8 cellular contexts compared by ENCODE assay signal in genomic region chr3:195270350-195271115, GRCh38. TPM values are rescaled to one million over a fixed set of nuclear protein-coding genes. Genes with fewer than 3 reads are reported as not detected.
A peak's percentile ranks its signal among the peaks of the same experiment; 100 is the strongest.
DNase-seq lines count a peak whose midpoint lies in the region; ATAC-seq, FAIRE-seq and TF ChIP-seq lines count a peak whose summit lies in the region.

No MANE protein-coding gene starts in this region.

- peak overlapping the region in 1 of 2 donors; percentile 22 for H3K9ac ChIP-seq in liver (ENCODE audit: low read depth in 1 of 2, low read length in 2 of 2)

- no peak overlapping the region for H3K27ac Mint-ChIP-seq in T-helper 2 cell treated with Interferon-gamma antibody and Interleukin-4, amounts not matched to agents 5 μg/mL and 100 μg/mL, for 36 hours

- TF ChIP-seq RAD21 in A549 (conservative IDR thresholded peaks at IDR 0.05 in 1 of 2, IDR thresholded peaks at IDR 0.05 in 1 of 2) (no peak), liver (IDR thresholded peaks at IDR 0.05) (no peak)

- no peaks in the 10 kb centered on the region for H3K27me3 Mint-ChIP-seq in T-helper 2 cell treated with Interferon-gamma antibody and Interleukin-4, amounts not matched to agents 5 μg/mL and 100 μg/mL, for 36 hours (ENCODE audit: low read depth)

- H3K4me2 ChIP-seq in A549, result peak overlapping the region; percentile 95

- DNase-seq in A549 (ENCODE audit: low read depth in 1 of 2, low spot score in 1 of 2) (peak; percentile 27 to 70), NCI-H1105 (lab: John Stamatoyannopoulos, UW) (peak; percentile 79), choroid plexus epithelial cell (ENCODE audit: low read depth) (peak; percentile 82)
- peak; percentile 46 for DNase-seq in T-helper 2 cell treated with Interferon-gamma antibody and Interleukin-4, amounts not matched to agents 5 μg/mL and 100 μg/mL, for 36 hours (ENCODE audit: low spot score)
- peak; percentile 39 to 55 (median 42) for DNase-seq in stimulated activated CD4-positive, alpha-beta T cell treated with anti-CD3 and anti-CD28 coated beads, TNF-alpha, amount 100 ng/mL, for 24 hours (ENCODE audit: low read depth in 3 of 3)

- WGBS in A549 (ENCODE audit: missing lambda C conversion rate), result 0% methylated on average over 6 of the region's 84 CpGs
- under 1% methylated on average over 84 of the region's 84 CpGs for WGBS in liver

- H3K27me3 ChIP-seq in liver (ENCODE audit: control insufficient read depth in 4 of 4, insufficient read depth in 4 of 4, low read length in 3 of 4), result no peaks in the 10 kb centered on the region

- no peaks in the 10 kb centered on the region for H3K36me3 ChIP-seq in liver (ENCODE audit: control insufficient read depth in 4 of 4, insufficient read depth in 3 of 4, low read depth in 1 of 4, low read length in 3 of 4)

- no peak for TF ChIP-seq EP300 in A549 (IDR thresholded peaks at IDR 0.05)

- H3K4me3 ChIP-seq in A549 (peak overlapping the region; percentile 69), choroid plexus epithelial cell (ENCODE audit: low read depth, low read length) (peak overlapping the region; percentile 79), liver (ENCODE audit: low read depth in 1 of 3, low read length in 3 of 3) (peak overlapping the region; percentile 84 to 96 (median 93))

- TF ChIP-seq CTCF in A549 (IDR thresholded peaks at IDR 0.05), result peak; percentile 56
- peak; percentile 55 for TF ChIP-seq CTCF in choroid plexus epithelial cell (conservative IDR thresholded peaks at IDR 0.05; ENCODE audit: low read depth, low read length)
- peak; percentile 36 for TF ChIP-seq CTCF in liver (IDR thresholded peaks at IDR 0.05; ENCODE audit: low read depth, low read length, missing input control)

- peak; percentile 82 to 84 for ATAC-seq in A549
- peak; percentile 69 for ATAC-seq in GM18498 (IDR thresholded peaks at IDR 0.05; ENCODE audit: unreplicated experiment)
- peak; percentile 58 for ATAC-seq in HG02852 (IDR thresholded peaks at IDR 0.05; ENCODE audit: unreplicated experiment)

- H3K4me1 ChIP-seq in A549 (peaks cover 12% of the 10 kb centered on the region), liver (ENCODE audit: control insufficient read depth in 4 of 4, insufficient read depth in 4 of 4, low read length in 3 of 4) (peaks cover 3 to 26% (median 20%) of the 10 kb centered on the region in 4 donors)

- POLR2A ChIA-PET in A549 (lab: Yijun Ruan, JAX), result interaction anchor here (0.6 to 2.5 kb wide), 8 partner anchors 10 to 598 kb away, joined by 3 to 18 read pairs (median 4); partner anchors contain the start of genes ACAP2, FAM43A, LSG1 and PPP1R2

- H3K27ac ChIP-seq in A549, result peak overlapping the region; percentile 87 to 99
- peak overlapping the region; percentile 84 to 86 for H3K27ac ChIP-seq in liver (ENCODE audit: low read depth in 1 of 2, low read length in 2 of 2)

- peaks cover 23% of the 10 kb centered on the region for H3K4me1 Mint-ChIP-seq in T-helper 2 cell treated with Interferon-gamma antibody and Interleukin-4, amounts not matched to agents 5 μg/mL and 100 μg/mL, for 36 hours (ENCODE audit: low read depth)

- no peaks in the 10 kb centered on the region for H3K9me3 ChIP-seq in A549
- H3K9me3 ChIP-seq in liver (ENCODE audit: control insufficient read depth in 4 of 4, low read length in 3 of 4), result no peaks in the 10 kb centered on the region

- CTCF ChIA-PET in A549 (lab: Yijun Ruan, JAX), result interaction anchor here (0.6 to 8.3 kb wide), 59 partner anchors 9 to 926 kb away, joined by 3 to 186 read pairs (median 4); partner anchors contain the start of genes ACAP2, LSG1 and PPP1R2

- H3K4me3 Mint-ChIP-seq in T-helper 2 cell treated with Interferon-gamma antibody and Interleukin-4, amounts not matched to agents 5 μg/mL and 100 μg/mL, for 36 hours, result peak overlapping the region; percentile 80

- no peaks in the 10 kb centered on the region for H3K9me3 Mint-ChIP-seq in T-helper 2 cell treated with Interferon-gamma antibody and Interleukin-4, amounts not matched to agents 5 μg/mL and 100 μg/mL, for 36 hours

- FAIRE-seq in A549 (lab: Jason Lieb, UNC), result no peak

- TF ChIP-seq POLR2A in A549 (IDR thresholded peaks at IDR 0.05; ENCODE audit: low read length), result peak; percentile 73

- H3K36me3 Mint-ChIP-seq in T-helper 2 cell treated with Interferon-gamma antibody and Interleukin-4, amounts not matched to agents 5 μg/mL and 100 μg/mL, for 36 hours (ENCODE audit: low read depth), result peaks cover 7% of the 10 kb centered on the region

TF ChIP-seq in A549, 52 proteins besides CTCF, POLR2A, EP300 and RAD21 (continues in another document):
- TF ChIP-seq KDM5A (IDR thresholded peaks at IDR 0.05), result peak; percentile 56; the same call in 1 of the 2 replicates
- TF ChIP-seq HDAC2 (IDR thresholded peaks at IDR 0.05), result no peak
- TF ChIP-seq CHD2 (IDR thresholded peaks at IDR 0.05; ENCODE audit: low read length, partially characterized antibody), result no peak
- TF ChIP-seq POLR2AphosphoS2 (conservative IDR thresholded peaks at IDR 0.05; ENCODE audit: low read length), result no peak
- no peak for TF ChIP-seq RNF2 (IDR thresholded peaks at IDR 0.05; ENCODE audit: borderline replicate concordance, low read depth)
- no peak for TF ChIP-seq ZNF302 (CRISPR knock-in tag; IDR thresholded peaks at IDR 0.05)
- TF ChIP-seq RARB (CRISPR knock-in tag; IDR thresholded peaks at IDR 0.05), result no peak
- no peak for TF ChIP-seq HOXA7 (CRISPR knock-in tag; IDR thresholded peaks at IDR 0.05)
- no peak for TF ChIP-seq BHLHE40 (IDR thresholded peaks at IDR 0.05; ENCODE audit: low read depth, low read length)
- TF ChIP-seq KDM1A (IDR thresholded peaks at IDR 0.05; ENCODE audit: low read depth), result no peak
- TF ChIP-seq HOXB5 (CRISPR knock-in tag; IDR thresholded peaks at IDR 0.05), result no peak
- TF ChIP-seq GATA3 (IDR thresholded peaks at IDR 0.05; ENCODE audit: borderline replicate concordance), result no peak
- TF ChIP-seq CEBPB (IDR thresholded peaks at IDR 0.05), result no peak
- TF ChIP-seq MYC (IDR thresholded peaks at IDR 0.05; ENCODE audit: borderline replicate concordance, low read length), result no peak
- TF ChIP-seq HOXB13 (CRISPR knock-in tag; IDR thresholded peaks at IDR 0.05; ENCODE audit: low read depth), result no peak
- TF ChIP-seq, protein P1, sequence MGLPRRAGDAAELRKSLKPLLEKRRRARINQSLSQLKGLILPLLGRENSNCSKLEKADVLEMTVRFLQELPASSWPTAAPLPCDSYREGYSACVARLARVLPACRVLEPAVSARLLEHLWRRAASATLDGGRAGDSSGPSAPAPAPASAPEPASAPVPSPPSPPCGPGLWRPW (IDR thresholded peaks at IDR 0.05), result no peak
- TF ChIP-seq, protein P2, sequence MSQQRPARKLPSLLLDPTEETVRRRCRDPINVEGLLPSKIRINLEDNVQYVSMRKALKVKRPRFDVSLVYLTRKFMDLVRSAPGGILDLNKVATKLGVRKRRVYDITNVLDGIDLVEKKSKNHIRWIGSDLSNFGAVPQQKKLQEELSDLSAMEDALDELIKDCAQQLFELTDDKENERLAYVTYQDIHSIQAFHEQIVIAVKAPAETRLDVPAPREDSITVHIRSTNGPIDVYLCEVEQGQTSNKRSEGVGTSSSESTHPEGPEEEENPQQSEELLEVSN (IDR thresholded peaks at IDR 0.05; ENCODE audit: borderline replicate concordance, low read depth), result peak; percentile 59; the same call in 1 of the 2 replicates
- no peak for TF ChIP-seq RCOR1 (IDR thresholded peaks at IDR 0.05; ENCODE audit: low read depth, low read length)

TF ChIP-seq in liver, 16 proteins besides CTCF, POLR2A, EP300 and RAD21:
- TF ChIP-seq MAX (IDR thresholded peaks at IDR 0.05) (no peak), HNF4G (IDR thresholded peaks at IDR 0.05) (no peak), SP1 (IDR thresholded peaks at IDR 0.05) (no peak), REST (IDR thresholded peaks at IDR 0.05) (no peak)

RNA-seq across cellular contexts. Expression of gene XXYLT1, which starts 0.4 kb away (rescaled TPM):
- polyA plus RNA-seq in A549 (2011; rRNA removed) (11.5 and 12.0 TPM in 2 replicates), A549 (2017; fragmentation: RNase III; extraction: RNeasy Plus Mini Kit Qiagen cat#74134 plus additional on column Dnase treatment) (9.7 to 11.9 TPM (median 11.1 TPM) in 3 replicates), liver (1 to 10 TPM in 1 of 2 donors, under 1 TPM in 1; 0.93 to 1.9 TPM)
- polyA plus RNA-seq in A549 (2012; cell fraction: cytosol; rRNA removed), result 10.3 and 14.7 TPM in 2 replicates
- 10.0 and 12.1 TPM in 2 replicates for polyA plus RNA-seq in A549 (2012; cell fraction: nucleus; rRNA removed)
- polyA minus RNA-seq in A549 (2011; rRNA and poly(A)+ RNA removed), result 13.0 and 14.9 TPM in 2 replicates
- 1 to 10 TPM; 3.7 to 7.6 TPM for total RNA-seq in liver

Comparison
In these comparisons a context has a peak if more than half of its experiments do, and no peak if none do; other contexts are left out.
1. Peak in every context shown above with its lines: DNase-seq, ATAC-seq, H3K4me3 ChIP-seq and H3K27ac ChIP-seq.